ENCODE assay signal across 25 cellular contexts in the genomic region with DNA sequence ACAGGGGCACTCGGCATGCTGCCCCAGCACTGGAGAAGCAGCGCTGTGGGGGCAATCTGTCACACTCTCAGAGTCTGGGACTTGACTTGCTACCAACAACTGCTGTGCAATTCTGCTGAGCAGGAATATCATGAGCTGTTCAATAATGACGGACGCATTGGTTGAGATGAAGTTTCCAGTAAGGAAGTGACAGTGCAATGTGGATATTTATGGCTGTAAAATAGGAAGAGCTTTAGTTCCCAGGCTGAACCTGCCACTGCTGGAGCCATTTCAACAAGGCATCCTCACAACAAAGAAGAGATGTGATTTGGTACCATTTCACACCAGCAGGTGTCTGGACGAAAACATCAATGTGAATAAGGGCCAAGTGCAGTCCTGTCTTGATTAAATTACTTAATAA. TPM values are rescaled to one million over a fixed set of nuclear protein-coding genes. Genes with fewer than 3 reads are reported as not detected.
A peak's percentile ranks its signal among the peaks of the same experiment; 100 is the strongest.
DNase-seq lines count a peak whose midpoint lies in the region; ATAC-seq, FAIRE-seq and TF ChIP-seq lines count a peak whose summit lies in the region.
"Had no signal": no experiment of that assay in that cellular context is flagged by ENCODE, and none has a peak within 500 bp of the region (broad histone marks: within the 10 kb centered on the region; RNA-seq: fewer than 3 reads in every experiment).

No MANE protein-coding gene starts in this region.

- H3K9me1 ChIP-seq in endothelial cell of umbilical vein (replicated peaks; ENCODE audit: control insufficient read depth, extremely low read depth, insufficient read depth, low read length): no peaks in the 10 kb centered on the region

- TF ChIP-seq CTCF in heart right ventricle (IDR thresholded peaks at IDR 0.05): no peak
- TF ChIP-seq CTCF in endothelial cell of umbilical vein (IDR thresholded peaks at IDR 0.05; ENCODE audit: extremely low read depth in 1 of 2, insufficient read depth in 1 of 2, low read depth in 1 of 2, low read length in 2 of 2): no peak
- TF ChIP-seq CTCF in psoas muscle (IDR thresholded peaks at IDR 0.05): no peak

- intact Hi-C loops in heart right ventricle (cut with DNase I): no loop called here
- intact Hi-C loops in left cardiac atrium (cut with DNase I): no loop called here
- intact Hi-C loops in endothelial cell of umbilical vein (cut with micrococcal nuclease): no loop called here
- intact Hi-C loops in psoas muscle (cut with DNase I): no loop called here

- dilution Hi-C loops in endothelial cell of umbilical vein (cut with MboI; ENCODE audit: extremely low pct_ligation_motif_present, low sequenced_read_pairs): no loop called here

- no peaks in the 10 kb centered on the region for H3K79me2 ChIP-seq in endothelial cell of umbilical vein (ENCODE audit: control insufficient read depth, insufficient read depth, low read length)

- peak; percentile 38 for FAIRE-seq in endothelial cell of umbilical vein (lab: Jason Lieb, UNC)
- FAIRE-seq: G401.6, GM18507, H1 had no signal

- H3K27me3 ChIP-seq in heart right ventricle: peaks cover 0 to 31% (median 0%) of the 10 kb centered on the region in 7 donors
- H3K27me3 ChIP-seq in endothelial cell of umbilical vein (ENCODE audit: control insufficient read depth in 2 of 2, insufficient read depth in 2 of 2, low read length in 2 of 2): no peaks in the 10 kb centered on the region
- peaks cover 0 to 3% (median 0%) of the 10 kb centered on the region in 3 donors for H3K27me3 ChIP-seq in psoas muscle (ENCODE audit: insufficient read depth in 3 of 3, low read length in 2 of 3)
- H3K27me3 ChIP-seq: BLaER1 treated with 17β-estradiol and CSF1 and Interleukin-3, amounts not matched to agents 10 nM and 100 nM; Peyer's patch; SJSA1 had no signal

- no peak overlapping the region for H2AFZ ChIP-seq in endothelial cell of umbilical vein (ENCODE audit: low read depth, low read length)

- no peak overlapping the region for H3K9ac ChIP-seq in endothelial cell of umbilical vein (replicated peaks; ENCODE audit: extremely low read depth, insufficient read depth, low read length)
- H3K9ac ChIP-seq: BLaER1 treated with 17β-estradiol and CSF1 and Interleukin-3, amounts not matched to agents 10 nM and 100 nM had no signal

- peaks cover 0 to 62% (median 23%) of the 10 kb centered on the region in 9 donors for H3K4me1 ChIP-seq in heart right ventricle
- H3K4me1 ChIP-seq in endothelial cell of umbilical vein (ENCODE audit: control insufficient read depth, extremely low read depth, insufficient read depth, low read length): peaks cover 6% of the 10 kb centered on the region
- H3K4me1 ChIP-seq in psoas muscle: no peaks in the 10 kb centered on the region
- H3K4me1 ChIP-seq: Peyer's patch, SJSA1 had no signal

- DNase-seq in heart right ventricle (no peak), left cardiac atrium (no peak), cerebellar cortex (ENCODE audit: low spot score) (peak; percentile 22), endothelial cell of umbilical vein (ENCODE audit: low read depth, low spot score) (peak; percentile 49), psoas muscle (no peak)
- DNase-seq: 8988T; CD8-positive, alpha-beta T cell; DMS153; IMR-90; MV-4-11; NCI-H1105 treated with DMSO at 0.1 percent for 48 hours; NCI-H2029 treated with DMSO at 0.1 percent for 48 hours; NCI-H226; NCI-H510A treated with DMSO at 0.1 percent for 48 hours; NCI-H774; NK-92 treated with Interleukin-12 subunit alpha and Interleukin-12 subunit beta, amount 100 ng/mL, for 24 hours; Peyer's patch had no signal

- no TSS peak for BruUV-seq in endothelial cell of umbilical vein (replicated peaks; lab: Mats Ljungman, UMichigan)

- CTCF ChIA-PET in endothelial cell of umbilical vein (lab: Charles Lee): interaction anchor here (0.6 to 2.6 kb wide), 6 partner anchors 9 to 44 kb away, joined by 3 to 11 read pairs (median 4); no protein-coding TSS in a partner anchor

- no peak overlapping the region for H3K4me3 ChIP-seq in heart right ventricle
- H3K4me3 ChIP-seq in endothelial cell of umbilical vein (replicated peaks in 1 of 3; ENCODE audit: insufficient read depth in 1 of 3, low read depth in 1 of 3, low read length in 3 of 3): no peak overlapping the region
- no peak overlapping the region for H3K4me3 ChIP-seq in psoas muscle
- H3K4me3 ChIP-seq: BLaER1 treated with 17β-estradiol and CSF1 and Interleukin-3, amounts not matched to agents 10 nM and 100 nM; Peyer's patch; SJSA1 had no signal

- no peak overlapping the region for H3K4me2 ChIP-seq in endothelial cell of umbilical vein (ENCODE audit: insufficient read depth, low read length)

- POLR2A ChIA-PET in endothelial cell of umbilical vein (lab: Charles Lee): no interaction called here

- H3K27ac ChIP-seq in heart right ventricle (peak overlapping the region in 6 of 10 donors; percentile 22 to 39 (median 28)), endothelial cell of umbilical vein (ENCODE audit: insufficient read depth, low read depth, low read length) (no peak overlapping the region), psoas muscle (no peak overlapping the region)
- H3K27ac ChIP-seq: BLaER1 treated with 17β-estradiol and CSF1 and Interleukin-3, amounts not matched to agents 10 nM and 100 nM; Peyer's patch; SJSA1 had no signal

- peak in 4 of 8 donors; percentile 23 to 39 (median 32) for ATAC-seq in heart right ventricle
- no peak for ATAC-seq in left cardiac atrium
- no peak for ATAC-seq in HG02798 (IDR thresholded peaks at IDR 0.05; ENCODE audit: poor library complexity, unreplicated experiment)
- ATAC-seq in HG02870 (IDR thresholded peaks at IDR 0.05; ENCODE audit: unreplicated experiment): no peak
- no peak for ATAC-seq in psoas muscle
- ATAC-seq: CD8-positive, alpha-beta T cell; HCT116 had no signal

- TF ChIP-seq POLR2A in endothelial cell of umbilical vein (IDR thresholded peaks at IDR 0.05; ENCODE audit: low read depth, low read length): no peak

- no peaks in the 10 kb centered on the region for H4K20me1 ChIP-seq in endothelial cell of umbilical vein (replicated peaks; ENCODE audit: control insufficient read depth, extremely low read depth, insufficient read depth, low read length)
- H4K20me1 ChIP-seq: BLaER1 treated with 17β-estradiol and CSF1 and Interleukin-3, amounts not matched to agents 10 nM and 100 nM had no signal

- H3K9me3 ChIP-seq in heart right ventricle: no peaks in the 10 kb centered on the region
- no peaks in the 10 kb centered on the region for H3K9me3 ChIP-seq in endothelial cell of umbilical vein (replicated peaks; ENCODE audit: control insufficient read depth, insufficient read depth, low read length)
- H3K9me3 ChIP-seq in psoas muscle: no peaks in the 10 kb centered on the region
- H3K9me3 ChIP-seq: Peyer's patch, SJSA1 had no signal

- H3K36me3 ChIP-seq in heart right ventricle (no peaks in the 10 kb centered on the region), endothelial cell of umbilical vein (ENCODE audit: control insufficient read depth in 2 of 2, extremely low read depth in 1 of 2, insufficient read depth in 2 of 2, low read length in 2 of 2) (no peaks in the 10 kb centered on the region), psoas muscle (ENCODE audit: insufficient read depth in 1 of 2, low read depth in 1 of 2) (no peaks in the 10 kb centered on the region)
- H3K36me3 ChIP-seq: Peyer's patch, SJSA1 had no signal

- 40 to 61% methylated on average over 5 of the region's 5 CpGs for WGBS in heart right ventricle, 2 donors
- WGBS in psoas muscle, 3 donors: 32 to 57% (median 47%) methylated on average over 5 of the region's 5 CpGs

TF ChIP-seq in endothelial cell of umbilical vein, 7 proteins besides CTCF, POLR2A, EP300 and RAD21 (continues in another document):
- TF ChIP-seq EZH2 (IDR thresholded peaks at IDR 0.05; ENCODE audit: borderline replicate concordance, low read depth, low read length, severe bottlenecking): no peak
- TF ChIP-seq, protein P1, sequence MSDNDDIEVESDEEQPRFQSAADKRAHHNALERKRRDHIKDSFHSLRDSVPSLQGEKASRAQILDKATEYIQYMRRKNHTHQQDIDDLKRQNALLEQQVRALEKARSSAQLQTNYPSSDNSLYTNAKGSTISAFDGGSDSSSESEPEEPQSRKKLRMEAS (IDR thresholded peaks at IDR 0.05; ENCODE audit: insufficient read depth, insufficient read length): no peak
- TF ChIP-seq FOS (IDR thresholded peaks at IDR 0.05; ENCODE audit: borderline replicate concordance, insufficient read depth, low read length): no peak
- TF ChIP-seq GATA2 (IDR thresholded peaks at IDR 0.05; ENCODE audit: insufficient read depth, insufficient read length, low read depth, low read length): no peak
- no peak for TF ChIP-seq JUN (IDR thresholded peaks at IDR 0.05; ENCODE audit: borderline replicate concordance, insufficient read depth, insufficient read length, low read depth)
- TF ChIP-seq MYC (IDR thresholded peaks at IDR 0.05; ENCODE audit: low read depth, low read length): no peak

RNA-seq across cellular contexts. Expression of a gene that starts 24.2 kb away (rescaled TPM):
- total RNA-seq in heart right ventricle (10 to 100 TPM in 3 of 10 donors, 1 to 10 TPM in 7; 3.5 to 23.0 (median 8.6) TPM), left cardiac atrium (10 to 100 TPM; 11.8 to 29.0 TPM), endothelial cell of umbilical vein (9.8 and 11.2 TPM in 2 replicates), psoas muscle (1 to 10 TPM; 1.6 to 2.9 (median 2.2) TPM)
- polyA plus RNA-seq in heart right ventricle (10 to 100 TPM in 1 of 2 donors, 1 to 10 TPM in 1; 3.7 to 27.7 TPM), endothelial cell of umbilical vein (4.5 and 5.2 TPM in 2 replicates), psoas muscle (1 to 10 TPM; 1.6 to 9.9 (median 1.6) TPM)
- polyA plus RNA-seq in endothelial cell of umbilical vein (2011; cell fraction: cytosol; rRNA removed): 2.5 and 3.7 TPM in 2 replicates
- polyA plus RNA-seq in endothelial cell of umbilical vein (2011; cell fraction: nucleus; rRNA removed): 1.2 and 1.6 TPM in 2 replicates
- 5.2 and 9.5 TPM in 2 replicates for polyA plus RNA-seq in endothelial cell of umbilical vein (2012)
- polyA minus RNA-seq in endothelial cell of umbilical vein: 2.3 and 3.7 TPM in 2 replicates
- polyA minus RNA-seq in endothelial cell of umbilical vein (2011; cell fraction: cytosol; rRNA and poly(A)+ RNA removed): 0.51 TPM
- 1.9 and 3.0 TPM in 2 replicates for polyA minus RNA-seq in endothelial cell of umbilical vein (2011; cell fraction: nucleus; rRNA and poly(A)+ RNA removed)

RNA-seq across cellular contexts. Expression of a gene that starts 52.6 kb away (rescaled TPM):
- total RNA-seq in heart right ventricle (1 to 10 TPM; 2.1 to 4.3 (median 2.6) TPM), left cardiac atrium (1 to 10 TPM; 2.2 to 2.7 TPM), endothelial cell of umbilical vein (5.7 and 6.7 TPM in 2 replicates), psoas muscle (1 to 10 TPM; 2.4 to 3.2 (median 2.5) TPM)
- polyA plus RNA-seq in heart right ventricle (1 to 10 TPM in 1 of 2 donors, under 1 TPM in 1; 0.91 to 1.9 TPM), endothelial cell of umbilical vein (2.3 and 2.5 TPM in 2 replicates), psoas muscle (1 to 10 TPM; 1.3 to 2.8 (median 1.5) TPM)
- 2.0 and 2.4 TPM in 2 replicates for polyA plus RNA-seq in endothelial cell of umbilical vein (2011; cell fraction: cytosol; rRNA removed)
- polyA plus RNA-seq in endothelial cell of umbilical vein (2011; cell fraction: nucleus; rRNA removed): 7.8 TPM in 2 replicates
- 2.7 and 3.3 TPM in 2 replicates for polyA plus RNA-seq in endothelial cell of umbilical vein (2012)
- polyA minus RNA-seq in endothelial cell of umbilical vein: 10.4 and 10.9 TPM in 2 replicates
- polyA minus RNA-seq in endothelial cell of umbilical vein (2011; cell fraction: cytosol; rRNA and poly(A)+ RNA removed): 3.5 TPM
- polyA minus RNA-seq in endothelial cell of umbilical vein (2011; cell fraction: nucleus; rRNA and poly(A)+ RNA removed): 10.9 and 11.3 TPM in 2 replicates

Comparison
In these comparisons a context has a peak if more than half of its experiments do, and no peak if none do; other contexts are left out.
1. DNase-seq: peak in cerebellar cortex (single experiment) and endothelial cell of umbilical vein (single experiment); none in heart right ventricle (0 of 2), left cardiac atrium (single experiment) and psoas muscle (0 of 2).
2. H3K27ac ChIP-seq: peak in heart right ventricle (6 of 10); none in endothelial cell of umbilical vein (single experiment) and psoas muscle (single experiment).